In the genomic region with DNA sequence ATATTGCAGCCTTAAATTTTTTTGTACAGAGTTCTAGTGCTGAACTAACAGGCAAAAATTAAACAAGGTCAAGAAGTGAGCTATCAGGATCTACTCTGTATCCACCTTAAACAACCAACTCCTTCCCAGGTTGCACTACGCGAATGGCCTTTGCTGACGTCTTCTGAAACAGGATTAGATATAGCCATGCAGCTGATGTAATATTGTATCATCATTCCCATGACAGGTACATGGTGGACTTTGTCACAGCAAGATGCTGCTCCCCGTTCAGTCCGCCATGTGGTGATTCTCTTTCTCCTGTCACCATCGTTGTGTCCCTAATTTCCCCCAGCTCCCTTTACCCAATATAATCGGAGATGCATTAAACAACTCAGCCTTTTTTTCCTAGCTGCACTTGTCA, we compare ENCODE assay signal across 18 cellular contexts.
DNase-seq lines count a peak whose midpoint lies in the region; ATAC-seq, FAIRE-seq and TF ChIP-seq lines count a peak whose summit lies in the region.
"Had no signal": no experiment of that assay in that cellular context is flagged by ENCODE, and none has a peak within 500 bp of the region (broad histone marks: within the 10 kb centered on the region; RNA-seq: fewer than 3 reads in every experiment).

No MANE protein-coding gene starts in this region.

- H3K9ac ChIP-seq in HepG2 (ENCODE audit: insufficient read depth, low read depth, low read length): no peak overlapping the region
- H3K9ac ChIP-seq: BLaER1 treated with 17β-estradiol and CSF1 and Interleukin-3, amounts not matched to agents 10 nM and 100 nM had no signal

- ATAC-seq in HepG2 (no peak), right lobe of liver (no peak), body of pancreas (peak; percentile 39), pancreas (peak; percentile 13 to 68 (median 56)), HG02571 (IDR thresholded peaks at IDR 0.05; ENCODE audit: unreplicated experiment) (no peak)
- ATAC-seq in naive thymus-derived CD8-positive, alpha-beta T cell: no peak
- ATAC-seq: CD8-positive, alpha-beta T cell; HCT116 had no signal

- POLR2A ChIA-PET in HepG2 (lab: Yijun Ruan, JAX): no interaction called here
- POLR2A ChIA-PET in naive thymus-derived CD8-positive, alpha-beta T cell (lab: Charles Lee): no interaction called here

- H4K20me1 ChIP-seq in HepG2 (ENCODE audit: insufficient read depth, low read length): no peaks in the 10 kb centered on the region
- H4K20me1 ChIP-seq: BLaER1 treated with 17β-estradiol and CSF1 and Interleukin-3, amounts not matched to agents 10 nM and 100 nM had no signal

- H2AFZ ChIP-seq in HepG2 (ENCODE audit: low read length): no peak overlapping the region

- peaks cover 0 to 9% (median 0%) of the 10 kb centered on the region in 9 donors for H3K9me3 Mint-ChIP-seq in naive thymus-derived CD8-positive, alpha-beta T cell
- H3K9me3 Mint-ChIP-seq: CD8-positive, alpha-beta T cell had no signal

- H3K27ac Mint-ChIP-seq in naive thymus-derived CD8-positive, alpha-beta T cell: no peak overlapping the region
- H3K27ac Mint-ChIP-seq: B cell; CD8-positive, alpha-beta T cell; HFFc6 had no signal

- no peaks in the 10 kb centered on the region for H3K4me1 Mint-ChIP-seq in naive thymus-derived CD8-positive, alpha-beta T cell
- H3K4me1 Mint-ChIP-seq: B cell had no signal

- H3K4me3 ChIP-seq in HepG2 (replicated peaks in 1 of 3; ENCODE audit: insufficient read depth in 1 of 3, low read depth in 2 of 3, low read length in 3 of 3): no peak overlapping the region
- no peak overlapping the region for H3K4me3 ChIP-seq in right lobe of liver
- H3K4me3 ChIP-seq in body of pancreas: no peak overlapping the region
- no peak overlapping the region for H3K4me3 ChIP-seq in pancreas
- H3K4me3 ChIP-seq: BLaER1 treated with 17β-estradiol and CSF1 and Interleukin-3, amounts not matched to agents 10 nM and 100 nM had no signal

- no peak overlapping the region for H3K4me3 Mint-ChIP-seq in naive thymus-derived CD8-positive, alpha-beta T cell
- H3K4me3 Mint-ChIP-seq: B cell; CD8-positive, alpha-beta T cell; HFFc6 had no signal

- no peaks in the 10 kb centered on the region for H3K36me3 ChIP-seq in HepG2 (replicated peaks in 1 of 2; ENCODE audit: control insufficient read depth in 1 of 2, insufficient read depth in 2 of 2, low read length in 2 of 2)
- H3K36me3 ChIP-seq in right lobe of liver: no peaks in the 10 kb centered on the region
- no peaks in the 10 kb centered on the region for H3K36me3 ChIP-seq in body of pancreas (replicated peaks in 1 of 2; ENCODE audit: insufficient read depth in 1 of 2, low read depth in 2 of 2)
- H3K36me3 ChIP-seq in pancreas: no peaks in the 10 kb centered on the region
- H3K36me3 ChIP-seq: BLaER1 treated with 17β-estradiol and CSF1 and Interleukin-3, amounts not matched to agents 10 nM and 100 nM had no signal

- FAIRE-seq in HepG2 (lab: Jason Lieb, UNC) (no peak), pancreas (lab: Jason Lieb, UNC) (no peak)
- FAIRE-seq: HTR-8/SVneo had no signal

- H3K27me3 ChIP-seq in HepG2 (ENCODE audit: control insufficient read depth in 1 of 2, insufficient read depth in 2 of 2, low read length in 2 of 2): no peaks in the 10 kb centered on the region
- H3K27me3 ChIP-seq in right lobe of liver: no peaks in the 10 kb centered on the region
- no peaks in the 10 kb centered on the region for H3K27me3 ChIP-seq in body of pancreas
- H3K27me3 ChIP-seq in pancreas: no peaks in the 10 kb centered on the region
- H3K27me3 ChIP-seq: BLaER1 treated with 17β-estradiol and CSF1 and Interleukin-3, amounts not matched to agents 10 nM and 100 nM had no signal

- H3K27me3 Mint-ChIP-seq in naive thymus-derived CD8-positive, alpha-beta T cell: no peaks in the 10 kb centered on the region
- H3K27me3 Mint-ChIP-seq: B cell had no signal

- no peak for TF ChIP-seq CTCF in HepG2 (CRISPR knock-in tag; IDR thresholded peaks at IDR 0.05)
- TF ChIP-seq CTCF in right lobe of liver (IDR thresholded peaks at IDR 0.05): no peak
- no peak for TF ChIP-seq CTCF in body of pancreas (IDR thresholded peaks at IDR 0.05)
- TF ChIP-seq CTCF in pancreas (IDR thresholded peaks at IDR 0.05): no peak

- CTCF ChIA-PET in HepG2 (lab: Yijun Ruan, JAX; ENCODE audit: low intra/inter-chr PET ratio, low total read pairs): no interaction called here

- no peaks in the 10 kb centered on the region for H3K36me3 Mint-ChIP-seq in naive thymus-derived CD8-positive, alpha-beta T cell
- H3K36me3 Mint-ChIP-seq: CD8-positive, alpha-beta T cell had no signal

- no peaks in the 10 kb centered on the region for H3K9me3 ChIP-seq in HepG2 (ENCODE audit: low read length)
- no peaks in the 10 kb centered on the region for H3K9me3 ChIP-seq in right lobe of liver
- no peaks in the 10 kb centered on the region for H3K9me3 ChIP-seq in body of pancreas
- no peaks in the 10 kb centered on the region for H3K9me3 ChIP-seq in pancreas
- H3K9me3 ChIP-seq: BLaER1 treated with 17β-estradiol and CSF1 and Interleukin-3, amounts not matched to agents 10 nM and 100 nM had no signal

- WGBS in HepG2 (ENCODE audit: low lambda C conversion rate): 87% methylated on average over 7 of the region's 7 CpGs
- 82% methylated on average over 6 of the region's 7 CpGs for WGBS in right lobe of liver (ENCODE audit: insufficient coverage, low coverage, low lambda C conversion rate, missing lambda C conversion rate)
- 58 to 60% methylated on average over 7 of the region's 7 CpGs for WGBS in body of pancreas, 2 donors
- 50 to 61% methylated on average over 7 of the region's 7 CpGs for whole genome bisulfite sequencing in pancreas, 2 donors

- H3K4me2 ChIP-seq in HepG2 (ENCODE audit: low read depth, low read length): no peak overlapping the region
- H3K4me2 ChIP-seq: BLaER1 treated with 17β-estradiol and CSF1 and Interleukin-3, amounts not matched to agents 10 nM and 100 nM had no signal

- intact Hi-C loops in HepG2 (cut with micrococcal nuclease; ENCODE audit: unreplicated experiment) (no loop called here), right lobe of liver (cut with DNase I) (no loop called here), body of pancreas (cut with DNase I) (no loop called here), pancreas (cut with DNase I) (no loop called here)

- TF ChIP-seq EP300 in HepG2 (IDR thresholded peaks at IDR 0.05; ENCODE audit: low read depth in 2 of 2, low read length in 2 of 2) (no peak), HepG2 (CRISPR knock-in tag; IDR thresholded peaks at IDR 0.05; ENCODE audit: borderline replicate concordance) (no peak)

- H3K79me2 ChIP-seq in HepG2 (ENCODE audit: insufficient read depth, low read length): no peaks in the 10 kb centered on the region

- TF ChIP-seq POLR2A in HepG2 (IDR thresholded peaks at IDR 0.05; ENCODE audit: insufficient read depth in 1 of 2, low read depth in 2 of 2, low read length in 2 of 2): no peak
- no peak for TF ChIP-seq POLR2A in right lobe of liver (IDR thresholded peaks at IDR 0.05)
- TF ChIP-seq POLR2A in body of pancreas (IDR thresholded peaks at IDR 0.05): no peak

- H3K27ac ChIP-seq in HepG2 (ENCODE audit: extremely low read length, insufficient read depth, low read length): no peak overlapping the region
- H3K27ac ChIP-seq in right lobe of liver: no peak overlapping the region
- no peak overlapping the region for H3K27ac ChIP-seq in body of pancreas
- no peak overlapping the region for H3K27ac ChIP-seq in pancreas
- H3K27ac ChIP-seq: BLaER1 treated with 17β-estradiol and CSF1 and Interleukin-3, amounts not matched to agents 10 nM and 100 nM had no signal

- H3K4me1 ChIP-seq in HepG2 (ENCODE audit: insufficient read depth, low read length) (peaks cover 37% of the 10 kb centered on the region), right lobe of liver (no peaks in the 10 kb centered on the region), body of pancreas (peaks cover 14% of the 10 kb centered on the region), pancreas (peaks cover 0 to 10% (median 0%) of the 10 kb centered on the region in 3 donors)
- H3K4me1 ChIP-seq: BLaER1 treated with 17β-estradiol and CSF1 and Interleukin-3, amounts not matched to agents 10 nM and 100 nM had no signal

- DNase-seq in HepG2 (ENCODE audit: low spot score) (no peak), right lobe of liver (no peak), body of pancreas (peak in 2 of 4 donors; percentile 14 to 35), pancreas (peak in 2 of 6 donors; percentile 4 to 34), NCI-H1048 (lab: John Stamatoyannopoulos, UW) (no peak)
- DNase-seq in naive thymus-derived CD8-positive, alpha-beta T cell: no peak
- DNase-seq: Calu3; CD8-positive, alpha-beta T cell; DMS79 treated with DMSO at 0.1 percent for 48 hours; GF-D8; GOT3; H7; HFFc6 had no signal

- in situ Hi-C loops in HepG2 (cut with HindIII; ENCODE audit: extremely low pct_ligation_motif_present, low pct_unique_long_range_greater_than_20kb): no loop called here

- no peak for TF ChIP-seq RAD21 in HepG2 (CRISPR knock-in tag; IDR thresholded peaks at IDR 0.05)

- no TSS peak for BruUV-seq in HepG2 (replicated peaks; lab: Mats Ljungman, UMichigan)

TF ChIP-seq in HepG2, 621 proteins besides CTCF, POLR2A, EP300 and RAD21 (continues in another document):
- TF ChIP-seq, protein P1, sequence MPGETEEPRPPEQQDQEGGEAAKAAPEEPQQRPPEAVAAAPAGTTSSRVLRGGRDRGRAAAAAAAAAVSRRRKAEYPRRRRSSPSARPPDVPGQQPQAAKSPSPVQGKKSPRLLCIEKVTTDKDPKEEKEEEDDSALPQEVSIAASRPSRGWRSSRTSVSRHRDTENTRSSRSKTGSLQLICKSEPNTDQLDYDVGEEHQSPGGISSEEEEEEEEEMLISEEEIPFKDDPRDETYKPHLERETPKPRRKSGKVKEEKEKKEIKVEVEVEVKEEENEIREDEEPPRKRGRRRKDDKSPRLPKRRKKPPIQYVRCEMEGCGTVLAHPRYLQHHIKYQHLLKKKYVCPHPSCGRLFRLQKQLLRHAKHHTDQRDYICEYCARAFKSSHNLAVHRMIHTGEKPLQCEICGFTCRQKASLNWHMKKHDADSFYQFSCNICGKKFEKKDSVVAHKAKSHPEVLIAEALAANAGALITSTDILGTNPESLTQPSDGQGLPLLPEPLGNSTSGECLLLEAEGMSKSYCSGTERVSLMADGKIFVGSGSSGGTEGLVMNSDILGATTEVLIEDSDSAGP (CRISPR knock-in tag; IDR thresholded peaks at IDR 0.05; ENCODE audit: borderline replicate concordance): no peak
- TF ChIP-seq SAP130 (CRISPR knock-in tag; IDR thresholded peaks at IDR 0.05; ENCODE audit: low read depth) (no peak), SRF (IDR thresholded peaks at IDR 0.05; ENCODE audit: low read depth, low read length) (no peak), HNF4A (CRISPR knock-in tag; IDR thresholded peaks at IDR 0.05) (peak; percentile 25; the same call in 1 of the 2 replicates)

Comparison
In these comparisons a context has a peak if more than half of its experiments do, and no peak if none do; other contexts are left out.
1. ATAC-seq: peak in body of pancreas (single experiment) and pancreas (4 of 4); none in HepG2 (single experiment), right lobe of liver (0 of 4), naive thymus-derived CD8-positive, alpha-beta T cell (0 of 2) and HG02571 (single experiment).